In the genomic region with DNA sequence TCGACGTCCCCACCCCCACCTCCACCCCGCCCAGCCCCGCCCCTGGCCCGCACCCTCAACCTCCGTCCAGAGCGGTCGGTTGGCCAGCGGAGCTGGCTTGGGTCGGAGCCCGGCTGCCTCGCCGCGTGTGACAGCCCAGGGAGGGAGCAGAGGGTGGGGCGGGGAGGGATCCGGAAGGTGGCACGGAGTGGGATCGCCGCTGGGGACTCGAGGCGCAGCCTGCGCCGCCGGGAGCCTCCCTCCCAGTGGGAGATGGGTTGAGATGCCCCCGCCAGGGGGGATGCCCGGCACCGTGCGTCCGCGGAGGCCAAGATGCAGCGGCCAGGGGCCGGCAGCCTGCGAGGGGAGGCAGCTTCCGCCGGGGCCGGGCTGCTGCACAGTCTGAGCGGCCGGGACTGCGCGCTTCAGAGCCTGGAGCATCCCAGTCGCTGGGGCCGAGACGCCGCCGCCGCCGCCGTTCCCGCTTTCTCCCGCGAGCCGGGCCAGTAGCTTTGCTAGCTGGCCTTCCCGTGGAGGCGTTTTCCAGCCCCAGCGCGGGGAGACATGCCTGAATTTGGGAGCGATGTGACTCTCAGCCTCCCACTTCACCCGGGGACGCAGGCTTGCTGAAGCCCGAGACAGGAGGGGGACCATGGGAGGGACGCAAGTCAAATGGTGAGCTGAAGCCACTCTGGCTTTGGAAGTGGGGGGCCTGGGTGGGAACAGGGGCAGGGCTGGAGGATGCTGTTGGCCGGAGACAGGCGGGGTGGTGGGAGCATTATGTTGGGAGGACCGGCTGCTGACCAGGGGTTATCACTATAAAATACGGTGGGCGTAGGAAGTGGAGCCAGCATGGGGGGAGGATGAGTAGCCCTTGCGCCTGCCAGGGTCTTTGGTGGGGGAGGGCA, we compare ENCODE assay signal across 8 cellular contexts. TPM values are rescaled to one million over a fixed set of nuclear protein-coding genes. Genes with fewer than 3 reads are reported as not detected.
DNase-seq lines count a peak whose midpoint lies in the region; ATAC-seq and TF ChIP-seq lines count a peak whose summit lies in the region.

No MANE protein-coding gene starts in this region.

- no peaks in the 10 kb centered on the region for H3K9me3 ChIP-seq in DOHH2 (ENCODE audit: control insufficient read depth, insufficient read depth, low read length)

- H3K36me3 ChIP-seq in DOHH2 (ENCODE audit: control insufficient read depth, low read length) = no peaks in the 10 kb centered on the region
- no peaks in the 10 kb centered on the region for H3K36me3 ChIP-seq in urinary bladder (ENCODE audit: insufficient read depth)

- H3K27me3 ChIP-seq in DOHH2 (ENCODE audit: control insufficient read depth, low read length) = peaks cover 10% of the 10 kb centered on the region
- no peaks in the 10 kb centered on the region for H3K27me3 ChIP-seq in foreskin keratinocyte

- peaks cover 11% of the 10 kb centered on the region for H3K36me3 Mint-ChIP-seq in activated T-helper 17 cell treated with anti-CD3 and anti-CD28 coated beads, Interleukin-2, amount 50 U/mL, for 72 hours (ENCODE audit: low read depth)
- no peaks in the 10 kb centered on the region for H3K36me3 Mint-ChIP-seq in natural killer cell

- H3K27me3 Mint-ChIP-seq in activated T-helper 17 cell treated with anti-CD3 and anti-CD28 coated beads, Interleukin-2, amount 50 U/mL, for 72 hours = peaks cover 9% of the 10 kb centered on the region
- peaks cover 28 to 30% of the 10 kb centered on the region in 2 donors for H3K27me3 Mint-ChIP-seq in natural killer cell (ENCODE audit: low read depth in 2 of 2)

- TF ChIP-seq CTCF in DOHH2 (IDR thresholded peaks at IDR 0.05; ENCODE audit: low read depth, low read length, poor library complexity, severe bottlenecking) = no peak
- TF ChIP-seq CTCF in foreskin keratinocyte (conservative IDR thresholded peaks at IDR 0.05) = peak; percentile 2
- no peak for TF ChIP-seq CTCF in natural killer cell (IDR thresholded peaks at IDR 0.05)

- peak overlapping the region; percentile 59 for H3K4me2 ChIP-seq in DOHH2 (ENCODE audit: low read length)

- H3K9me2 ChIP-seq in DOHH2 (replicated peaks; ENCODE audit: control insufficient read depth, low read length) = no peaks in the 10 kb centered on the region

- H3K4me3 Mint-ChIP-seq in activated T-helper 17 cell treated with anti-CD3 and anti-CD28 coated beads, Interleukin-2, amount 50 U/mL, for 72 hours = peak overlapping the region; percentile 56
- H3K4me3 Mint-ChIP-seq in natural killer cell = peak overlapping the region; percentile 72

- H3K27ac ChIP-seq in DOHH2 (ENCODE audit: low read depth, low read length) (no peak overlapping the region), foreskin keratinocyte (peak overlapping the region; percentile 78), urinary bladder (ENCODE audit: low read depth) (peak overlapping the region; percentile 86)

- no peaks in the 10 kb centered on the region for H3F3A ChIP-seq in DOHH2 (ENCODE audit: control insufficient read depth, insufficient read depth)

- H3K4me1 Mint-ChIP-seq in activated T-helper 17 cell treated with anti-CD3 and anti-CD28 coated beads, Interleukin-2, amount 50 U/mL, for 72 hours = no peaks in the 10 kb centered on the region
- H3K4me1 Mint-ChIP-seq in natural killer cell = peaks cover 0 to 7% of the 10 kb centered on the region in 2 donors

- under 1% methylated on average over 67 of the region's 67 CpGs for WGBS in urinary bladder

- DNase-seq in HT-29 (ENCODE audit: low spot score) (peak; percentile 23), foreskin keratinocyte (peak in 1 of 2 donors; percentile 28), natural killer cell (no peak)

- H3K9me3 Mint-ChIP-seq in activated T-helper 17 cell treated with anti-CD3 and anti-CD28 coated beads, Interleukin-2, amount 50 U/mL, for 72 hours = no peaks in the 10 kb centered on the region
- H3K9me3 Mint-ChIP-seq in natural killer cell = no peaks in the 10 kb centered on the region

- H3K4me3 ChIP-seq in DOHH2 (ENCODE audit: low read length) (peak overlapping the region; percentile 54), urinary bladder (ENCODE audit: low read depth, low read length) (peak overlapping the region; percentile 82)

- intact Hi-C loops in natural killer cell (cut with micrococcal nuclease) = no loop called here

- peak; percentile 72 for ATAC-seq in activated T-helper 17 cell treated with anti-CD3 and anti-CD28 coated beads, Interleukin-2, amount 50 U/mL, for 72 hours (replicated peaks)
- peak; percentile 65 for ATAC-seq in foreskin keratinocyte
- peak; percentile 63 to 84 (median 63) for ATAC-seq in natural killer cell
- ATAC-seq in GM21786 (IDR thresholded peaks at IDR 0.05; ENCODE audit: unreplicated experiment) = no peak
- no peak for ATAC-seq in HG03095 (IDR thresholded peaks at IDR 0.05; ENCODE audit: unreplicated experiment)

- H3K4me1 ChIP-seq in DOHH2 (ENCODE audit: control insufficient read depth, low read length) (peaks cover 8% of the 10 kb centered on the region), foreskin keratinocyte (peaks cover 7% of the 10 kb centered on the region), urinary bladder (ENCODE audit: insufficient read depth) (no peaks in the 10 kb centered on the region)

- H4K20me1 ChIP-seq in DOHH2 (ENCODE audit: control insufficient read depth, insufficient read depth, low read depth, low read length) = no peaks in the 10 kb centered on the region

- H3K79me2 ChIP-seq in DOHH2 (ENCODE audit: control insufficient read depth, low read length) = no peaks in the 10 kb centered on the region

- H3K27ac Mint-ChIP-seq in activated T-helper 17 cell treated with anti-CD3 and anti-CD28 coated beads, Interleukin-2, amount 50 U/mL, for 72 hours = no peak overlapping the region
- H3K27ac Mint-ChIP-seq in natural killer cell = no peak overlapping the region

RNA-seq across cellular contexts. Expression of gene DIXDC1, which starts 40.2 kb away (rescaled TPM):
- 2.0 and 2.6 TPM in 2 replicates for total RNA-seq in HT-29 (2014; rRNA removed; shearing (Covaris generic))
- 10 to 100 TPM; 11.3 to 27.4 TPM for total RNA-seq in activated T-helper 17 cell treated with anti-CD3 and anti-CD28 coated beads, Interleukin-2, amount 50 U/mL, for 72 hours
- total RNA-seq in foreskin keratinocyte (4.7 and 7.3 TPM in 2 replicates), natural killer cell (1 to 10 TPM in 1 of 3 donors, under 1 TPM in 2; 0.26 to 1.0 (median 0.57) TPM), urinary bladder (69.4 TPM)
- polyA plus RNA-seq in foreskin keratinocyte (1.3 TPM in 2 replicates), urinary bladder (60.5 TPM)

RNA-seq across cellular contexts. Expression of gene DLAT, which starts 47.8 kb away (rescaled TPM):
- total RNA-seq in HT-29 (2014; rRNA removed; shearing (Covaris generic)) = 37.2 and 42.4 TPM in 2 replicates
- total RNA-seq in activated T-helper 17 cell treated with anti-CD3 and anti-CD28 coated beads, Interleukin-2, amount 50 U/mL, for 72 hours = 10 to 100 TPM; 27.4 to 49.1 TPM
- total RNA-seq in foreskin keratinocyte = 48.4 and 50.7 TPM in 2 replicates
- 13.9 and 17.4 TPM in 2 replicates for polyA plus RNA-seq in foreskin keratinocyte
- total RNA-seq in natural killer cell = 10 to 100 TPM; 12.6 to 16.2 (median 15.5) TPM
- total RNA-seq in urinary bladder = 36.9 TPM
- polyA plus RNA-seq in urinary bladder = 23.7 TPM

RNA-seq across cellular contexts. Expression of gene C11orf52, which starts 58.7 kb away (rescaled TPM):
- total RNA-seq in HT-29 (2014; rRNA removed; shearing (Covaris generic)) = 4.3 and 6.3 TPM in 2 replicates
- total RNA-seq in activated T-helper 17 cell treated with anti-CD3 and anti-CD28 coated beads, Interleukin-2, amount 50 U/mL, for 72 hours = not detected
- total RNA-seq in foreskin keratinocyte (1.2 and 2.0 TPM in 2 replicates), natural killer cell (not detected), urinary bladder (2.7 TPM)
- polyA plus RNA-seq in foreskin keratinocyte (1.5 and 3.0 TPM in 2 replicates), urinary bladder (2.4 TPM)

Comparison
In these comparisons a context has a peak if more than half of its experiments do, and no peak if none do; other contexts are left out.
1. ATAC-seq: peak in activated T-helper 17 cell treated with anti-CD3 and anti-CD28 coated beads, Interleukin-2, amount 50 U/mL, for 72 hours (single experiment), foreskin keratinocyte (single experiment) and natural killer cell (3 of 3); none in GM21786 (single experiment) and HG03095 (single experiment).